29 cellular contexts compared by ENCODE assay signal in the genomic region with DNA sequence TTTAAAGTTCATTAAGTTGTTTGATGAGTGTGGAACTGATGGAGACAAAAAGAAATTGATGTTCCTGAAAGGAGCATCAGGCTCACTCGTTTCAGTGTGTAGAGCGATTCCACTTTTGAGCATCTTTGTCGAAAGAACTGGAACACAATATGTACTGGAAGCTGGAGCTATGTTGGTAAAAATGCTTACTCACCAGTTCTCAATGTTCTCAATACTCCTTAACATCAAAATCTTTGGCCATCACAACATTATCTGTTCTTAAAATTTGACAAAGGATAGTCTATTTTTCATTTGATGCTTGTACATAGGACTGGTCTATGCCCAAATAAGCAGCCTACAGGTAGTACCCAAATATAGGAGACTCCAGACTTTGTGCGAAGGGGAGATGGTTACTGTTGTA. TPM values are rescaled to one million over a fixed set of nuclear protein-coding genes. Genes with fewer than 3 reads are reported as not detected.
"Had no signal": no experiment of that assay in that cellular context is flagged by ENCODE, and none has a peak within 500 bp of the region (broad histone marks: within the 10 kb centered on the region; RNA-seq: fewer than 3 reads in every experiment).

No MANE protein-coding gene starts in this region.

- H3K27ac ChIP-seq: epithelial cell of prostate, esophagus squamous epithelium, gastrocnemius medialis, heart right ventricle, left lung, lower lobe of right lung had no signal

- ATAC-seq: effector memory CD8-positive, alpha-beta T cell; esophagus mucosa; gastrocnemius medialis; heart right ventricle; left cardiac atrium; left lung; left ventricle myocardium superior; lower lobe of right lung; mucosa of descending colon had no signal

- H3K4me3 ChIP-seq: esophagus squamous epithelium, gastrocnemius medialis, heart right ventricle, left lung, lower lobe of right lung, mucosa of descending colon had no signal

- H3K4me1 ChIP-seq: esophagus squamous epithelium, gastrocnemius medialis, heart right ventricle, left lung, lower lobe of right lung had no signal

- FAIRE-seq: colon, endometrium, islet of Langerhans, keratinocyte had no signal

- H3K27me3 ChIP-seq: esophagus squamous epithelium, gastrocnemius medialis had no signal

- H3K36me3 ChIP-seq: esophagus squamous epithelium, gastrocnemius medialis, heart right ventricle, left lung, lower lobe of right lung had no signal

- DNase-seq: cortex of kidney; effector CD8-positive, alpha-beta T cell; effector memory CD8-positive, alpha-beta T cell; endodermal cell; erythroblast; esophagus squamous epithelium; foreskin fibroblast; foreskin melanocyte; gastrocnemius medialis; glutamatergic neuron; head of caudate nucleus; heart right ventricle; hippocampal formation; left cardiac atrium; left lung; left ventricle myocardium superior; lower lobe of right lung; mesenchymal stem cell; mucosa of descending colon; naive B cell had no signal

- H3K9me3 ChIP-seq: esophagus squamous epithelium, gastrocnemius medialis, heart right ventricle, left lung, lower lobe of right lung, mucosa of descending colon had no signal

RNA-seq across cellular contexts. Expression of a gene that starts 18.7 kb away (rescaled TPM):
- total RNA-seq: dermis microvascular lymphatic vessel endothelial cell, glomerular endothelial cell, lung microvascular endothelial cell had no signal
